20 cellular contexts compared by ENCODE assay signal in genomic region chr18:33040213-33040612, GRCh38.
A peak's percentile ranks its signal among the peaks of the same experiment; 100 is the strongest.
DNase-seq lines count a peak whose midpoint lies in the region; ATAC-seq and TF ChIP-seq lines count a peak whose summit lies in the region.
"Had no signal": no experiment of that assay in that cellular context is flagged by ENCODE, and none has a peak within 500 bp of the region (broad histone marks: within the 10 kb centered on the region; RNA-seq: fewer than 3 reads in every experiment).

No MANE protein-coding gene starts in this region.

- no peak overlapping the region for H3K4me3 Mint-ChIP-seq in activated T-helper 2 cell treated with anti-CD3 and anti-CD28 coated beads, Interferon-gamma antibody, Interleukin-2, Interleukin-4, amounts not matched to agents 10 μg/mL and 5 μg/mL and 100 μg/mL, durations not matched to agents 14 hours and 24 hours and 36 hours (ENCODE audit: low read depth)
- H3K4me3 Mint-ChIP-seq: CD14-positive monocyte; CD4-positive, alpha-beta memory T cell; CD4-positive, CD25-positive, alpha-beta regulatory T cell; CD8-positive, alpha-beta memory T cell had no signal

- H3K36me3 ChIP-seq in HEK293 (ENCODE audit: control insufficient read depth in 2 of 2, insufficient read depth in 1 of 2, low read length in 2 of 2) (no peaks in the 10 kb centered on the region), adipocyte (ENCODE audit: control insufficient read depth, insufficient read depth, low read length, severe bottlenecking) (no peaks in the 10 kb centered on the region)
- H3K36me3 ChIP-seq: BE2C, BLaER1 had no signal

- no peak for TF ChIP-seq CTCF in HEK293 (tag by site-specific recombination; IDR thresholded peaks at IDR 0.05)

- H3K27me3 Mint-ChIP-seq in activated T-helper 2 cell treated with anti-CD3 and anti-CD28 coated beads, Interferon-gamma antibody, Interleukin-2, Interleukin-4, amounts not matched to agents 10 μg/mL and 5 μg/mL and 100 μg/mL, durations not matched to agents 14 hours and 24 hours and 36 hours (ENCODE audit: low read depth): no peaks in the 10 kb centered on the region
- H3K27me3 Mint-ChIP-seq: CD4-positive, alpha-beta memory T cell; CD4-positive, CD25-positive, alpha-beta regulatory T cell; CD8-positive, alpha-beta memory T cell had no signal

- H3K27ac Mint-ChIP-seq in activated T-helper 2 cell treated with anti-CD3 and anti-CD28 coated beads, Interferon-gamma antibody, Interleukin-2, Interleukin-4, amounts not matched to agents 10 μg/mL and 5 μg/mL and 100 μg/mL, durations not matched to agents 14 hours and 24 hours and 36 hours: no peak overlapping the region
- H3K27ac Mint-ChIP-seq: CD14-positive monocyte; CD4-positive, alpha-beta memory T cell; CD4-positive, CD25-positive, alpha-beta regulatory T cell; CD8-positive, alpha-beta memory T cell had no signal

- peaks cover 44% of the 10 kb centered on the region for H3K9me3 Mint-ChIP-seq in activated T-helper 2 cell treated with anti-CD3 and anti-CD28 coated beads, Interferon-gamma antibody, Interleukin-2, Interleukin-4, amounts not matched to agents 10 μg/mL and 5 μg/mL and 100 μg/mL, durations not matched to agents 14 hours and 24 hours and 36 hours

- no peak for DNase-seq in adipocyte (ENCODE audit: low read depth)
- DNase-seq in DMS79 (lab: John Stamatoyannopoulos, UW): no peak
- DNase-seq in activated T-helper 2 cell treated with anti-CD3 and anti-CD28 coated beads, Interferon-gamma antibody, Interleukin-2, Interleukin-4, amounts not matched to agents 10 μg/mL and 5 μg/mL and 100 μg/mL, durations not matched to agents 14 hours and 24 hours and 36 hours (ENCODE audit: low spot score): no peak
- DNase-seq: 8988T; ACHN; BE2C; C1 segment of cervical spinal cord; CD4-positive, alpha-beta memory T cell; CD4-positive, CD25-positive, alpha-beta regulatory T cell; CD8-positive, alpha-beta memory T cell; COR-L47; DMS 273 treated with DMSO at 0.1 percent for 48 hours; DMS153; DMS53; DMS79 treated with DMSO at 0.1 percent for 48 hours; GF-D8 had no signal

- H3K9ac ChIP-seq in adipocyte (ENCODE audit: low read length): no peak overlapping the region
- H3K9ac ChIP-seq: BLaER1 had no signal

- H3K27ac ChIP-seq in HEK293 (ENCODE audit: extremely low read depth, low read depth, low read length): no peak overlapping the region
- H3K27ac ChIP-seq: BLaER1 had no signal

- H3K4me1 ChIP-seq in HEK293 (ENCODE audit: control insufficient read depth, insufficient read depth, low read length): no peaks in the 10 kb centered on the region; the same call in 1 of the 2 replicates
- no peaks in the 10 kb centered on the region for H3K4me1 ChIP-seq in adipocyte (ENCODE audit: control insufficient read depth, insufficient read depth, low read length)
- H3K4me1 ChIP-seq: BE2C, BLaER1 had no signal

- H3K4me1 Mint-ChIP-seq in activated T-helper 2 cell treated with anti-CD3 and anti-CD28 coated beads, Interferon-gamma antibody, Interleukin-2, Interleukin-4, amounts not matched to agents 10 μg/mL and 5 μg/mL and 100 μg/mL, durations not matched to agents 14 hours and 24 hours and 36 hours (ENCODE audit: low read depth): no peaks in the 10 kb centered on the region
- H3K4me1 Mint-ChIP-seq: CD14-positive monocyte; CD4-positive, alpha-beta memory T cell; CD4-positive, CD25-positive, alpha-beta regulatory T cell; CD8-positive, alpha-beta memory T cell had no signal

- intact Hi-C loops in activated T-helper 2 cell treated with anti-CD3 and anti-CD28 coated beads, Interferon-gamma antibody, Interleukin-2, Interleukin-4, amounts not matched to agents 10 μg/mL and 5 μg/mL and 100 μg/mL, durations not matched to agents 14 hours and 24 hours and 36 hours (cut with micrococcal nuclease): no loop called here

- POLR2A ChIA-PET in HEK293 (lab: Yijun Ruan, JAX): no interaction called here

- no peak for ATAC-seq in HG03342 (IDR thresholded peaks at IDR 0.05; ENCODE audit: unreplicated experiment)

- H3K27me3 ChIP-seq in adipocyte (replicated peaks; ENCODE audit: control insufficient read depth, insufficient read depth, low read length): no peaks in the 10 kb centered on the region
- H3K27me3 ChIP-seq: BE2C, BLaER1 had no signal

- no peaks in the 10 kb centered on the region for H3K36me3 Mint-ChIP-seq in activated T-helper 2 cell treated with anti-CD3 and anti-CD28 coated beads, Interferon-gamma antibody, Interleukin-2, Interleukin-4, amounts not matched to agents 10 μg/mL and 5 μg/mL and 100 μg/mL, durations not matched to agents 14 hours and 24 hours and 36 hours (ENCODE audit: low read depth)
- H3K36me3 Mint-ChIP-seq: CD14-positive monocyte; CD4-positive, alpha-beta memory T cell; CD4-positive, CD25-positive, alpha-beta regulatory T cell; CD8-positive, alpha-beta memory T cell had no signal

- CTCF ChIA-PET in HEK293 (lab: Yijun Ruan, JAX): no interaction called here

- H3K4me3 ChIP-seq in HEK293 (ENCODE audit: low read depth, low read length): no peak overlapping the region
- peak overlapping the region; percentile 8 for H3K4me3 ChIP-seq in adipocyte (ENCODE audit: low read length)
- H3K4me3 ChIP-seq: BLaER1 had no signal

- H3K9me3 ChIP-seq in HEK293 (ENCODE audit: control insufficient read depth, insufficient read depth, low read depth, low read length): no peaks in the 10 kb centered on the region
- H3K9me3 ChIP-seq in adipocyte (ENCODE audit: control insufficient read depth, low read length): peaks cover 21% of the 10 kb centered on the region
- H3K9me3 ChIP-seq: BE2C, BLaER1 had no signal

TF ChIP-seq in HEK293, 187 proteins besides CTCF, POLR2A, EP300 and RAD21:
- no peak for TF ChIP-seq ZNF600 (tag by site-specific recombination; IDR thresholded peaks at IDR 0.05)
- TF ChIP-seq ZNF223 (tag by site-specific recombination; IDR thresholded peaks at IDR 0.05): no peak
- peak; percentile 97 for TF ChIP-seq ZNF133 (tag by site-specific recombination; IDR thresholded peaks at IDR 0.05)
- TF ChIP-seq ZNF292 (tag by site-specific recombination; IDR thresholded peaks at IDR 0.05; ENCODE audit: borderline replicate concordance, low read depth): no peak
- TF ChIP-seq SETDB1 (IDR thresholded peaks at IDR 0.05; ENCODE audit: insufficient read length, low read length): peak; percentile 92
- TF ChIP-seq ZNF266 (tag by site-specific recombination; IDR thresholded peaks at IDR 0.05; ENCODE audit: low read depth): no peak
- TF ChIP-seq ZBTB8A (tag by site-specific recombination; IDR thresholded peaks at IDR 0.05): no peak
- TF ChIP-seq TRIM28 (IDR thresholded peaks at IDR 0.05; ENCODE audit: borderline replicate concordance, low read length): peak; percentile 91; the same call in 1 of the 2 replicates
